In the genomic region with DNA sequence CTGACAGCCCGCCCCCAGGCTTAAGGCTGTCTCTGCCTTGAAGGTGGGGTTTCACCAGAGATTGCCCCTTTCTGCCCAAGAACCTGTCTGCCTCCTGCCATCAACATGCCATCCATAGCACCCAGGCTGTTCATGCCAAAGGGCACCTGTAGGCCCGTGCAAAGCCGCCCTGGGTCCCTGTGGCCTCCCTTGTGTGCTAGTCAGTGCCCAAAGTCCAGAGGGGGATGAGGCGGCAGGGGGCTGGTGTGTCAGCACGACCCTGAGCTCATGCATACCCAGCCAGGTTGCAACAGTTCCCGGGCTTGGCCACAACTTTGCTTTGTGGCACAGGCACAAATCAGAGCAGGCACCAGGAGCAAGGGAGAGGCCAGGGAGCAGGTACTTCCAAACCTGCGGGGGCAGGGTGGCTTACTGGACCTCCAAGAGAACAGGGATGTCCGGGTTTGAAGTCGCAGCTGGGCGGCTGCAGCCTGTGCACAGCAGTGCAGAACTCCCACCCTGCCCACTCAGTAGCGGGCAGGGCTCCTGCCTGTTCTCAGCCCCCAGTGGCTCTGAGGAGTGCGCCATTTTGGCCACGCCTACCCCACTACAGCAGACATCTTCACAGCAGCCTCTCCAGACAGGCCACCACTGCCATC, we compare ENCODE assay signal across 27 cellular contexts.
"Had no signal": no experiment of that assay in that cellular context is flagged by ENCODE, and none has a peak within 500 bp of the region (broad histone marks: within the 10 kb centered on the region; RNA-seq: fewer than 3 reads in every experiment).

No MANE protein-coding gene starts in this region.

- H3K36me3 ChIP-seq: heart right ventricle, left lung, neutrophil, right lobe of liver, suprapubic skin, tibial nerve, uterus, WERI-Rb-1 had no signal

- H3K4me1 ChIP-seq: heart right ventricle, left lung, right lobe of liver, suprapubic skin, tibial nerve, uterus had no signal

- H3K4me3 ChIP-seq: heart right ventricle, left lung, right lobe of liver, suprapubic skin, tibial nerve, uterus had no signal

- H3K27me3 ChIP-seq: heart right ventricle, left lung, neutrophil, right lobe of liver, suprapubic skin, tibial nerve, uterus had no signal

- DNase-seq: activated CD4-positive, alpha-beta memory T cell treated with anti-CD3 and anti-CD28 coated beads for 36 hours; activated CD4-positive, alpha-beta T cell treated with anti-CD3 and anti-CD28 coated beads for 48 hours; activated gamma-delta T cell treated with Interleukin-2 at 50 U/mL for 16 hours; activated naive CD4-positive, alpha-beta T cell treated with anti-CD3 and anti-CD28 coated beads, Interleukin-2, amount 50 U/mL, for 16 hours; activated T-cell treated with anti-CD3 and anti-CD28 coated beads, Interleukin-2, amount 50 U/mL, for 4 hours; amniotic stem cell; caudate nucleus; endodermal cell; foreskin fibroblast; kidney glomerular epithelial cell; small intestine; stimulated activated CD4-positive, alpha-beta T cell treated with anti-CD3 and anti-CD28 coated beads, Interleukin-4, amount 100 ng/mL, for 4 hours; stimulated activated CD8-positive, alpha-beta memory T cell treated with anti-CD3 and anti-CD28 coated beads, Interleukin-4, amount 100 ng/mL, for 48 hours; stimulated activated naive CD4-positive, alpha-beta T cell; T-helper 17 cell; T1000; uterus; WERI-Rb-1 had no signal

- H3K9me3 ChIP-seq: neutrophil, right lobe of liver, uterus had no signal

- ATAC-seq: activated CD4-positive, CD25-positive, alpha-beta regulatory T cell treated with anti-CD3 and anti-CD28 coated beads, Interleukin-2, amount 50 U/mL, for 24 hours; activated T-cell treated with anti-CD3 and anti-CD28 coated beads, Interleukin-2, amount 50 U/mL, for 4 hours; activated T-helper 17 cell treated with anti-CD3 and anti-CD28 coated beads, Interleukin-2, amount 50 U/mL, for 72 hours; esophagus mucosa; heart right ventricle; left lung; T-helper 17 cell had no signal

- H3K27ac ChIP-seq: heart right ventricle, left lung, neutrophil, right lobe of liver, suprapubic skin, tibial nerve, uterus, WERI-Rb-1 had no signal
